ENCODE assay signal across 1 cellular context in the genomic region with DNA sequence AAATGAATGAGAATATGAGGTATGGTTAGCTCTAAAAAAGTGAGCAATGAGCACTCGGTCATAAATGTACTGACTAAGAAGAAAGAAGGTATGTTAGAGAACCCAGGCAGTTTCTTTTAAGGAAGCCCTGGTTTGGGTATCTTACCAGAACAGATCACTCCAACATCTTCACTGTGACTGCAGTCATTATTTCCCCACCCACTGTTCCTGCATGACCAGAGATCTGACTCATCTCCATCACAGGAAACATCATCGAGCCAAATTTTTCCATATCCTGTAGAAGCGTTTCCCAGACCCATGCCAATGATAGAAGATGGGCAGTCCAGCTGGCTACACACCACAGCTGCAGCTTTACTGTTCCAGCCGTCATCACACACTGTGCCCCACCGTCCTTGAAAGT.
TF ChIP-seq lines count a peak whose summit lies in the region.

No MANE protein-coding gene starts in this region.

TF ChIP-seq in HepG2, 621 proteins besides CTCF, POLR2A, EP300 and RAD21 (continued from another document):
- TF ChIP-seq FOXK1 (CRISPR knock-in tag; IDR thresholded peaks at IDR 0.05; ENCODE audit: borderline replicate concordance, low read depth) (no peak), NR2C2 (CRISPR knock-in tag; IDR thresholded peaks at IDR 0.05; ENCODE audit: borderline replicate concordance) (no peak), ZNF33A (CRISPR knock-in tag; IDR thresholded peaks at IDR 0.05; ENCODE audit: borderline replicate concordance) (no peak), ZNF260 (CRISPR knock-in tag; IDR thresholded peaks at IDR 0.05; ENCODE audit: borderline replicate concordance, low read depth) (no peak), HMG20A (CRISPR knock-in tag; IDR thresholded peaks at IDR 0.05; ENCODE audit: borderline replicate concordance) (no peak), SNRNP70 (IDR thresholded peaks at IDR 0.05; ENCODE audit: low read depth, low read length) (no peak)
- TF ChIP-seq, protein P1, sequence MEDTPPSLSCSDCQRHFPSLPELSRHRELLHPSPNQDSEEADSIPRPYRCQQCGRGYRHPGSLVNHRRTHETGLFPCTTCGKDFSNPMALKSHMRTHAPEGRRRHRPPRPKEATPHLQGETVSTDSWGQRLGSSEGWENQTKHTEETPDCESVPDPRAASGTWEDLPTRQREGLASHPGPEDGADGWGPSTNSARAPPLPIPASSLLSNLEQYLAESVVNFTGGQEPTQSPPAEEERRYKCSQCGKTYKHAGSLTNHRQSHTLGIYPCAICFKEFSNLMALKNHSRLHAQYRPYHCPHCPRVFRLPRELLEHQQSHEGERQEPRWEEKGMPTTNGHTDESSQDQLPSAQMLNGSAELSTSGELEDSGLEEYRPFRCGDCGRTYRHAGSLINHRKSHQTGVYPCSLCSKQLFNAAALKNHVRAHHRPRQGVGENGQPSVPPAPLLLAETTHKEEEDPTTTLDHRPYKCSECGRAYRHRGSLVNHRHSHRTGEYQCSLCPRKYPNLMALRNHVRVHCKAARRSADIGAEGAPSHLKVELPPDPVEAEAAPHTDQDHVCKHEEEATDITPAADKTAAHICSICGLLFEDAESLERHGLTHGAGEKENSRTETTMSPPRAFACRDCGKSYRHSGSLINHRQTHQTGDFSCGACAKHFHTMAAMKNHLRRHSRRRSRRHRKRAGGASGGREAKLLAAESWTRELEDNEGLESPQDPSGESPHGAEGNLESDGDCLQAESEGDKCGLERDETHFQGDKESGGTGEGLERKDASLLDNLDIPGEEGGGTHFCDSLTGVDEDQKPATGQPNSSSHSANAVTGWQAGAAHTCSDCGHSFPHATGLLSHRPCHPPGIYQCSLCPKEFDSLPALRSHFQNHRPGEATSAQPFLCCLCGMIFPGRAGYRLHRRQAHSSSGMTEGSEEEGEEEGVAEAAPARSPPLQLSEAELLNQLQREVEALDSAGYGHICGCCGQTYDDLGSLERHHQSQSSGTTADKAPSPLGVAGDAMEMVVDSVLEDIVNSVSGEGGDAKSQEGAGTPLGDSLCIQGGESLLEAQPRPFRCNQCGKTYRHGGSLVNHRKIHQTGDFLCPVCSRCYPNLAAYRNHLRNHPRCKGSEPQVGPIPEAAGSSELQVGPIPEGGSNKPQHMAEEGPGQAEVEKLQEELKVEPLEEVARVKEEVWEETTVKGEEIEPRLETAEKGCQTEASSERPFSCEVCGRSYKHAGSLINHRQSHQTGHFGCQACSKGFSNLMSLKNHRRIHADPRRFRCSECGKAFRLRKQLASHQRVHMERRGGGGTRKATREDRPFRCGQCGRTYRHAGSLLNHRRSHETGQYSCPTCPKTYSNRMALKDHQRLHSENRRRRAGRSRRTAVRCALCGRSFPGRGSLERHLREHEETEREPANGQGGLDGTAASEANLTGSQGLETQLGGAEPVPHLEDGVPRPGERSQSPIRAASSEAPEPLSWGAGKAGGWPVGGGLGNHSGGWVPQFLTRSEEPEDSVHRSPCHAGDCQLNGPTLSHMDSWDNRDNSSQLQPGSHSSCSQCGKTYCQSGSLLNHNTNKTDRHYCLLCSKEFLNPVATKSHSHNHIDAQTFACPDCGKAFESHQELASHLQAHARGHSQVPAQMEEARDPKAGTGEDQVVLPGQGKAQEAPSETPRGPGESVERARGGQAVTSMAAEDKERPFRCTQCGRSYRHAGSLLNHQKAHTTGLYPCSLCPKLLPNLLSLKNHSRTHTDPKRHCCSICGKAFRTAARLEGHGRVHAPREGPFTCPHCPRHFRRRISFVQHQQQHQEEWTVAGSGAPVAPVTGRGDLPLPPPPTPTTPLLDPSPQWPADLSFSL (CRISPR knock-in tag; IDR thresholded peaks at IDR 0.05) = no peak
- TF ChIP-seq, protein P2, sequence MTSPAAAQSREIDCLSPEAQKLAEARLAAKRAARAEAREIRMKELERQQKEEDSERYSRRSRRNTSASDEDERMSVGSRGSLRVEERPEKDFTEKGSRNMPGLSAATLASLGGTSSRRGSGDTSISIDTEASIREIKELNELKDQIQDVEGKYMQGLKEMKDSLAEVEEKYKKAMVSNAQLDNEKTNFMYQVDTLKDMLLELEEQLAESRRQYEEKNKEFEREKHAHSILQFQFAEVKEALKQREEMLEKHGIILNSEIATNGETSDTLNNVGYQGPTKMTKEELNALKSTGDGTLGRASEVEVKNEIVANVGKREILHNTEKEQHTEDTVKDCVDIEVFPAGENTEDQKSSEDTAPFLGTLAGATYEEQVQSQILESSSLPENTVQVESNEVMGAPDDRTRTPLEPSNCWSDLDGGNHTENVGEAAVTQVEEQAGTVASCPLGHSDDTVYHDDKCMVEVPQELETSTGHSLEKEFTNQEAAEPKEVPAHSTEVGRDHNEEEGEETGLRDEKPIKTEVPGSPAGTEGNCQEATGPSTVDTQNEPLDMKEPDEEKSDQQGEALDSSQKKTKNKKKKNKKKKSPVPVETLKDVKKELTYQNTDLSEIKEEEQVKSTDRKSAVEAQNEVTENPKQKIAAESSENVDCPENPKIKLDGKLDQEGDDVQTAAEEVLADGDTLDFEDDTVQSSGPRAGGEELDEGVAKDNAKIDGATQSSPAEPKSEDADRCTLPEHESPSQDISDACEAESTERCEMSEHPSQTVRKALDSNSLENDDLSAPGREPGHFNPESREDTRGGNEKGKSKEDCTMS (CRISPR knock-in tag; conservative IDR thresholded peaks at IDR 0.05) = no peak
- TF ChIP-seq, protein P3, sequence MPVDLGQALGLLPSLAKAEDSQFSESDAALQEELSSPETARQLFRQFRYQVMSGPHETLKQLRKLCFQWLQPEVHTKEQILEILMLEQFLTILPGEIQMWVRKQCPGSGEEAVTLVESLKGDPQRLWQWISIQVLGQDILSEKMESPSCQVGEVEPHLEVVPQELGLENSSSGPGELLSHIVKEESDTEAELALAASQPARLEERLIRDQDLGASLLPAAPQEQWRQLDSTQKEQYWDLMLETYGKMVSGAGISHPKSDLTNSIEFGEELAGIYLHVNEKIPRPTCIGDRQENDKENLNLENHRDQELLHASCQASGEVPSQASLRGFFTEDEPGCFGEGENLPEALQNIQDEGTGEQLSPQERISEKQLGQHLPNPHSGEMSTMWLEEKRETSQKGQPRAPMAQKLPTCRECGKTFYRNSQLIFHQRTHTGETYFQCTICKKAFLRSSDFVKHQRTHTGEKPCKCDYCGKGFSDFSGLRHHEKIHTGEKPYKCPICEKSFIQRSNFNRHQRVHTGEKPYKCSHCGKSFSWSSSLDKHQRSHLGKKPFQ (CRISPR knock-in tag; IDR thresholded peaks at IDR 0.05; ENCODE audit: insufficient replicate concordance) = no peak
- TF ChIP-seq, protein P4, sequence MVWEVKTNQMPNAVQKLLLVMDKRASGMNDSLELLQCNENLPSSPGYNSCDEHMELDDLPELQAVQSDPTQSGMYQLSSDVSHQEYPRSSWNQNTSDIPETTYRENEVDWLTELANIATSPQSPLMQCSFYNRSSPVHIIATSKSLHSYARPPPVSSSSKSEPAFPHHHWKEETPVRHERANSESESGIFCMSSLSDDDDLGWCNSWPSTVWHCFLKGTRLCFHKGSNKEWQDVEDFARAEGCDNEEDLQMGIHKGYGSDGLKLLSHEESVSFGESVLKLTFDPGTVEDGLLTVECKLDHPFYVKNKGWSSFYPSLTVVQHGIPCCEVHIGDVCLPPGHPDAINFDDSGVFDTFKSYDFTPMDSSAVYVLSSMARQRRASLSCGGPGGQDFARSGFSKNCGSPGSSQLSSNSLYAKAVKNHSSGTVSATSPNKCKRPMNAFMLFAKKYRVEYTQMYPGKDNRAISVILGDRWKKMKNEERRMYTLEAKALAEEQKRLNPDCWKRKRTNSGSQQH (CRISPR knock-in tag; IDR thresholded peaks at IDR 0.05; ENCODE audit: low read depth) = no peak
- TF ChIP-seq, protein P5, sequence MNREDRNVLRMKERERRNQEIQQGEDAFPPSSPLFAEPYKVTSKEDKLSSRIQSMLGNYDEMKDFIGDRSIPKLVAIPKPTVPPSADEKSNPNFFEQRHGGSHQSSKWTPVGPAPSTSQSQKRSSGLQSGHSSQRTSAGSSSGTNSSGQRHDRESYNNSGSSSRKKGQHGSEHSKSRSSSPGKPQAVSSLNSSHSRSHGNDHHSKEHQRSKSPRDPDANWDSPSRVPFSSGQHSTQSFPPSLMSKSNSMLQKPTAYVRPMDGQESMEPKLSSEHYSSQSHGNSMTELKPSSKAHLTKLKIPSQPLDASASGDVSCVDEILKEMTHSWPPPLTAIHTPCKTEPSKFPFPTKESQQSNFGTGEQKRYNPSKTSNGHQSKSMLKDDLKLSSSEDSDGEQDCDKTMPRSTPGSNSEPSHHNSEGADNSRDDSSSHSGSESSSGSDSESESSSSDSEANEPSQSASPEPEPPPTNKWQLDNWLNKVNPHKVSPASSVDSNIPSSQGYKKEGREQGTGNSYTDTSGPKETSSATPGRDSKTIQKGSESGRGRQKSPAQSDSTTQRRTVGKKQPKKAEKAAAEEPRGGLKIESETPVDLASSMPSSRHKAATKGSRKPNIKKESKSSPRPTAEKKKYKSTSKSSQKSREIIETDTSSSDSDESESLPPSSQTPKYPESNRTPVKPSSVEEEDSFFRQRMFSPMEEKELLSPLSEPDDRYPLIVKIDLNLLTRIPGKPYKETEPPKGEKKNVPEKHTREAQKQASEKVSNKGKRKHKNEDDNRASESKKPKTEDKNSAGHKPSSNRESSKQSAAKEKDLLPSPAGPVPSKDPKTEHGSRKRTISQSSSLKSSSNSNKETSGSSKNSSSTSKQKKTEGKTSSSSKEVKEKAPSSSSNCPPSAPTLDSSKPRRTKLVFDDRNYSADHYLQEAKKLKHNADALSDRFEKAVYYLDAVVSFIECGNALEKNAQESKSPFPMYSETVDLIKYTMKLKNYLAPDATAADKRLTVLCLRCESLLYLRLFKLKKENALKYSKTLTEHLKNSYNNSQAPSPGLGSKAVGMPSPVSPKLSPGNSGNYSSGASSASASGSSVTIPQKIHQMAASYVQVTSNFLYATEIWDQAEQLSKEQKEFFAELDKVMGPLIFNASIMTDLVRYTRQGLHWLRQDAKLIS (CRISPR knock-in tag; IDR thresholded peaks at IDR 0.05) = no peak
